ENCODE assay signal across 11 cellular contexts in the genomic region with DNA sequence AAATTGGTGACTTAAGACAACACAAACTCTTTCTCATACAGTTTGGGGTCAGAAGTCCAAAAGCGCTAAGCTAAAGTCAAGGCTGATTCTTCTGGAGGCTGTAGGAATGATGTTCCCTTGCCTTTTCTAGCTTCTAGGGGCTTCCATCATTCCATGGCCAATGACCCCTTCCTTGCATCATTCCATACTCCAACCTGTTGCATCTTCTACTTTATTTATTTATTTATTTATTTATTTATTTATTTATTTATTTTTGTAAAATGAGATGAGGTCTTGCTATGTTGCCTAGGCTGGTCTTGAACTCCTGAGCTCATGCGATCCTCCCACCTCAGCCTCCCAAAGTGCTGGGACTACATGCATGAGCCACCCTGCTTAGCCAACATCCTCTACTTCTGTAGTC.
"Had no signal": no experiment of that assay in that cellular context is flagged by ENCODE, and none has a peak within 500 bp of the region (broad histone marks: within the 10 kb centered on the region; RNA-seq: fewer than 3 reads in every experiment).

No MANE protein-coding gene starts in this region.

- H3K4me3 ChIP-seq: GM23248, GM23338, HAP-1 had no signal

- H3K9me3 ChIP-seq: HAP-1 had no signal

- H3K36me3 ChIP-seq: HAP-1 had no signal

- ATAC-seq: GM23338, HCT116 had no signal

- H3K4me2 ChIP-seq: GM23338 had no signal

- H3K27ac ChIP-seq: GM23248 had no signal

- H3K4me1 ChIP-seq: HAP-1 had no signal

- FAIRE-seq: H1, H54 had no signal

- DNase-seq: GM23248, GOT3, H7, H9, HCEC 1CT, HFFc6 had no signal
